In genomic region chr13:111511805-111512504, GRCh38 we compare ENCODE assay signal across 25 cellular contexts.
"Had no signal": no experiment of that assay in that cellular context is flagged by ENCODE, and none has a peak within 500 bp of the region (broad histone marks: within the 10 kb centered on the region; RNA-seq: fewer than 3 reads in every experiment).

No MANE protein-coding gene starts in this region.

- H3K27me3 Mint-ChIP-seq: activated naive CD8-positive, alpha-beta T cell had no signal

- H3K36me3 Mint-ChIP-seq: activated naive CD8-positive, alpha-beta T cell; natural killer cell treated with Interleukin-12 subunit alpha and Interleukin-12 subunit beta and Interleukin-15 and Interleukin-18, amount 100 ng/mL, for 72 hours; T-cell had no signal

- H3K27ac Mint-ChIP-seq: activated naive CD8-positive, alpha-beta T cell; activated T-cell treated with anti-CD3 and anti-CD28 coated beads, Interleukin-2, amount 50 U/mL, for 24 hours; activated T-helper 2 cell treated with anti-CD3 and anti-CD28 coated beads, Interferon-gamma antibody, Interleukin-2, Interleukin-4, amounts not matched to agents 10 μg/mL and 5 μg/mL and 100 μg/mL, durations not matched to agents 14 hours and 24 hours and 36 hours; endodermal cell; natural killer cell treated with Interleukin-12 subunit alpha and Interleukin-12 subunit beta and Interleukin-15 and Interleukin-18, amount 100 ng/mL, for 72 hours; stimulated activated naive CD8-positive, alpha-beta T cell treated with anti-CD3 and anti-CD28 coated beads, Interleukin-15, amount 100 ng/mL, for 72 hours; T-cell had no signal

- H3K9me3 ChIP-seq: adrenal gland, esophagus squamous epithelium, gastrocnemius medialis, transverse colon, uterus had no signal

- H3K27me3 ChIP-seq: uterus had no signal

- ATAC-seq: gastrocnemius medialis; left colon; stimulated activated naive CD8-positive, alpha-beta T cell treated with anti-CD3 and anti-CD28 coated beads, Interleukin-15, amount 100 ng/mL, for 72 hours; T-cell had no signal

- H3K4me3 ChIP-seq: adrenal gland, esophagus squamous epithelium, gastrocnemius medialis, transverse colon, uterus had no signal

- H3K4me3 Mint-ChIP-seq: activated naive CD8-positive, alpha-beta T cell; activated T-cell treated with anti-CD3 and anti-CD28 coated beads, Interleukin-2, amount 50 U/mL, for 24 hours; endodermal cell; natural killer cell treated with Interleukin-12 subunit alpha and Interleukin-12 subunit beta and Interleukin-15 and Interleukin-18, amount 100 ng/mL, for 72 hours; stimulated activated naive CD8-positive, alpha-beta T cell treated with anti-CD3 and anti-CD28 coated beads, Interleukin-15, amount 100 ng/mL, for 72 hours; T-cell had no signal

- H3K27ac ChIP-seq: adrenal gland, esophagus squamous epithelium, transverse colon, uterus, WERI-Rb-1 had no signal

- FAIRE-seq: TTC549 had no signal

- H3K9me3 Mint-ChIP-seq: activated T-cell treated with anti-CD3 and anti-CD28 coated beads, Interleukin-2, amount 50 U/mL, for 24 hours; activated T-helper 2 cell treated with anti-CD3 and anti-CD28 coated beads, Interferon-gamma antibody, Interleukin-2, Interleukin-4, amounts not matched to agents 10 μg/mL and 5 μg/mL and 100 μg/mL, durations not matched to agents 14 hours and 24 hours and 36 hours; endodermal cell; natural killer cell treated with Interleukin-12 subunit alpha and Interleukin-12 subunit beta and Interleukin-15 and Interleukin-18, amount 100 ng/mL, for 72 hours; stimulated activated naive CD8-positive, alpha-beta T cell treated with anti-CD3 and anti-CD28 coated beads, Interleukin-15, amount 100 ng/mL, for 72 hours; T-cell had no signal

- H3K36me3 ChIP-seq: adrenal gland, esophagus squamous epithelium, gastrocnemius medialis, transverse colon, uterus, WERI-Rb-1 had no signal

- H3K4me1 Mint-ChIP-seq: stimulated activated naive CD8-positive, alpha-beta T cell treated with anti-CD3 and anti-CD28 coated beads, Interleukin-15, amount 100 ng/mL, for 72 hours; T-cell had no signal

- DNase-seq: activated CD4-positive, CD25-positive, alpha-beta regulatory T cell treated with anti-CD3 and anti-CD28 coated beads, Interleukin-2, amount 50 U/mL, for 72 hours; activated CD8-positive, alpha-beta memory T cell treated with anti-CD3 and anti-CD28 coated beads for 24 hours; activated CD8-positive, alpha-beta memory T cell treated with anti-CD3 and anti-CD28 coated beads, Interleukin-2, amount 50 U/mL, for 4 hours; activated naive CD4-positive, alpha-beta T cell; activated T-cell treated with anti-CD3 and anti-CD28 coated beads, Interleukin-2, amount 50 U/mL, for 24 hours; adrenal gland; cerebellar nuclear complex; cortex of kidney; endodermal cell; esophagus squamous epithelium; gastrocnemius medialis; islet precursor cell; left colon; midbrain; posterior cingulate gyrus; stimulated activated CD4-positive, alpha-beta T cell treated with anti-CD3 and anti-CD28 coated beads, Interleukin-4, amount 100 ng/mL, for 24 hours; stimulated activated naive CD8-positive, alpha-beta T cell treated with anti-CD3 and anti-CD28 coated beads, Interleukin-15, amount 100 ng/mL, for 72 hours; T-cell; transverse colon; uterus; WERI-Rb-1 had no signal

- H3K4me1 ChIP-seq: adrenal gland, esophagus squamous epithelium, gastrocnemius medialis, transverse colon, uterus had no signal
